ENCODE assay signal across 8 cellular contexts in genomic region chr16:1964046-1964505, GRCh38. TPM values are rescaled to one million over a fixed set of nuclear protein-coding genes. Genes with fewer than 3 reads are reported as not detected.
DNase-seq lines count a peak whose midpoint lies in the region; ATAC-seq and TF ChIP-seq lines count a peak whose summit lies in the region.

No MANE protein-coding gene starts in this region.

- peak overlapping the region; percentile 95 for H3K27ac Mint-ChIP-seq in activated CD4-positive, alpha-beta memory T cell treated with anti-CD3 and anti-CD28 coated beads, Interleukin-2, amount 10 ng/mL, durations not matched to agents 7 days and 5 days

- DNase-seq in NCI-H1417 (lab: John Stamatoyannopoulos, UW) (peak in 2 of 3 experiments; percentile 55 to 76), NCI-H1417 treated with DMSO at 0.1 percent for 48 hours (lab: John Stamatoyannopoulos, UW) (no peak), fibroblast of villous mesenchyme (ENCODE audit: low read depth) (peak; percentile 36), prostate gland (ENCODE audit: low spot score) (no peak), NOMO-1 treated with dmso at 0.1 percent for 144 hours (lab: John Stamatoyannopoulos, UW; ENCODE audit: unreplicated experiment) (no peak)
- peak; percentile 58 for DNase-seq in activated CD4-positive, alpha-beta memory T cell treated with anti-CD3 and anti-CD28 coated beads, Interleukin-2, amount 10 ng/mL, durations not matched to agents 7 days and 5 days
- no peak for DNase-seq in effector CD8-positive, alpha-beta T cell (lab: John Stamatoyannopoulos, UW)

- POLR2A ChIA-PET in activated CD4-positive, alpha-beta memory T cell treated with anti-CD3 and anti-CD28 coated beads, Interleukin-2, amount 10 ng/mL, durations not matched to agents 7 days and 5 days (lab: Charles Lee) = interaction anchor here (0.8 to 9.7 kb wide), 32 partner anchors 7 to 1284 kb away, joined by 3 to 149 read pairs (median 6); partner anchors contain the start of genes ECI1, EME2, FAHD1 and GFER

- 5% methylated on average over 33 of the region's 33 CpGs for WGBS in prostate gland

- H3K4me3 ChIP-seq in fibroblast of villous mesenchyme (ENCODE audit: low read depth, low read length) (peak overlapping the region; percentile 90), prostate gland (peak overlapping the region; percentile 86 to 99)

- H3K9me3 ChIP-seq in prostate gland = no peaks in the 10 kb centered on the region

- H3K4me3 Mint-ChIP-seq in activated CD4-positive, alpha-beta memory T cell treated with anti-CD3 and anti-CD28 coated beads, Interleukin-2, amount 10 ng/mL, durations not matched to agents 7 days and 5 days = peak overlapping the region; percentile 84

- no peaks in the 10 kb centered on the region for H3K27me3 Mint-ChIP-seq in activated CD4-positive, alpha-beta memory T cell treated with anti-CD3 and anti-CD28 coated beads, Interleukin-2, amount 10 ng/mL, durations not matched to agents 7 days and 5 days

- TF ChIP-seq CTCF in fibroblast of villous mesenchyme (IDR thresholded peaks at IDR 0.05; ENCODE audit: insufficient read depth, low read depth, low read length) = no peak
- no peak for TF ChIP-seq CTCF in prostate gland (IDR thresholded peaks at IDR 0.05)

- no peaks in the 10 kb centered on the region for H3K27me3 ChIP-seq in prostate gland (replicated peaks; ENCODE audit: insufficient read depth)

- peak; percentile 10 for ATAC-seq in HG03280 (IDR thresholded peaks at IDR 0.05; ENCODE audit: unreplicated experiment)

- H3K27ac ChIP-seq in prostate gland = peak overlapping the region; percentile 85 to 95

- no peaks in the 10 kb centered on the region for H3K9me3 Mint-ChIP-seq in activated CD4-positive, alpha-beta memory T cell treated with anti-CD3 and anti-CD28 coated beads, Interleukin-2, amount 10 ng/mL, durations not matched to agents 7 days and 5 days

- peaks cover 56% of the 10 kb centered on the region for H3K4me1 Mint-ChIP-seq in activated CD4-positive, alpha-beta memory T cell treated with anti-CD3 and anti-CD28 coated beads, Interleukin-2, amount 10 ng/mL, durations not matched to agents 7 days and 5 days

- CTCF ChIA-PET in activated CD4-positive, alpha-beta memory T cell treated with anti-CD3 and anti-CD28 coated beads, Interleukin-2, amount 10 ng/mL, durations not matched to agents 7 days and 5 days (lab: Charles Lee) = interaction anchor here (1.0 to 2.6 kb wide), 5 partner anchors 21 to 176 kb away, joined by 3 to 12 read pairs (median 3); partner anchors contain the start of gene MSRB1

- H3K4me1 ChIP-seq in prostate gland (replicated peaks) = peaks cover 8% of the 10 kb centered on the region

- H3K36me3 Mint-ChIP-seq in activated CD4-positive, alpha-beta memory T cell treated with anti-CD3 and anti-CD28 coated beads, Interleukin-2, amount 10 ng/mL, durations not matched to agents 7 days and 5 days (ENCODE audit: low read depth) = peaks cover 53% of the 10 kb centered on the region

- TF ChIP-seq POLR2A in prostate gland (IDR thresholded peaks at IDR 0.05) = no peak

- intact Hi-C loops in prostate gland (cut with DNase I) = no loop called here

- no peaks in the 10 kb centered on the region for H3K36me3 ChIP-seq in prostate gland

RNA-seq across cellular contexts. Expression of gene RPS2, which starts 0.6 kb away (rescaled TPM):
- total RNA-seq in activated CD4-positive, alpha-beta memory T cell treated with anti-CD3 and anti-CD28 coated beads, Interleukin-2, amount 10 ng/mL, durations not matched to agents 7 days and 5 days = 1,000 to 10,000 TPM; 2,364 to 2,405 TPM
- total RNA-seq in fibroblast of villous mesenchyme (1,294 and 1,994 TPM in 2 replicates), prostate gland (1,000 to 10,000 TPM; 2,046 to 2,467 TPM)

RNA-seq across cellular contexts. Expression of gene RNF151, which starts 2.6 kb away (rescaled TPM):
- not detected for total RNA-seq in activated CD4-positive, alpha-beta memory T cell treated with anti-CD3 and anti-CD28 coated beads, Interleukin-2, amount 10 ng/mL, durations not matched to agents 7 days and 5 days
- total RNA-seq in fibroblast of villous mesenchyme (not detected in 2 replicates), prostate gland (1 to 10 TPM in 1 of 2 donors, not detected in 1; 7.2 TPM)

RNA-seq across cellular contexts. Expression of gene NDUFB10, which starts 4.7 kb away (rescaled TPM):
- 100 to 1,000 TPM; 131 to 138 TPM for total RNA-seq in activated CD4-positive, alpha-beta memory T cell treated with anti-CD3 and anti-CD28 coated beads, Interleukin-2, amount 10 ng/mL, durations not matched to agents 7 days and 5 days
- total RNA-seq in fibroblast of villous mesenchyme (87.2 and 156 TPM in 2 replicates), prostate gland (100 to 1,000 TPM; 172 to 333 TPM)

RNA-seq across cellular contexts. Expression of gene TBL3, which starts 7.8 kb away (rescaled TPM):
- total RNA-seq in activated CD4-positive, alpha-beta memory T cell treated with anti-CD3 and anti-CD28 coated beads, Interleukin-2, amount 10 ng/mL, durations not matched to agents 7 days and 5 days = 10 to 100 TPM; 27.7 to 28.7 TPM
- total RNA-seq in fibroblast of villous mesenchyme (28.5 and 39.0 TPM in 2 replicates), prostate gland (10 to 100 TPM; 54.3 to 57.1 TPM)

RNA-seq across cellular contexts. Expression of gene RPL3L, which starts 9.6 kb away (rescaled TPM):
- not detected for total RNA-seq in activated CD4-positive, alpha-beta memory T cell treated with anti-CD3 and anti-CD28 coated beads, Interleukin-2, amount 10 ng/mL, durations not matched to agents 7 days and 5 days
- total RNA-seq in fibroblast of villous mesenchyme = not detected in 2 replicates
- total RNA-seq in prostate gland = under 1 TPM; 0.51 to 0.82 TPM

Comparison
In these comparisons a context has a peak if more than half of its experiments do, and no peak if none do; other contexts are left out.
1. DNase-seq: peak in NCI-H1417 (2 of 3), activated CD4-positive, alpha-beta memory T cell treated with anti-CD3 and anti-CD28 coated beads, Interleukin-2, amount 10 ng/mL, durations not matched to agents 7 days and 5 days (single experiment) and fibroblast of villous mesenchyme (single experiment); none in NCI-H1417 treated with DMSO at 0.1 percent for 48 hours (single experiment), prostate gland (single experiment), effector CD8-positive, alpha-beta T cell (single experiment) and NOMO-1 treated with dmso at 0.1 percent for 144 hours (single experiment).